Comparison of ENCODE assay signal across 21 cellular contexts in genomic region chr18:79926306-79926705, GRCh38. TPM values are rescaled to one million over a fixed set of nuclear protein-coding genes. Genes with fewer than 3 reads are reported as not detected.
A peak's percentile ranks its signal among the peaks of the same experiment; 100 is the strongest.
DNase-seq lines count a peak whose midpoint lies in the region; ATAC-seq and TF ChIP-seq lines count a peak whose summit lies in the region.
"Had no signal": no experiment of that assay in that cellular context is flagged by ENCODE, and none has a peak within 500 bp of the region (broad histone marks: within the 10 kb centered on the region; RNA-seq: fewer than 3 reads in every experiment).

No MANE protein-coding gene starts in this region.

- ATAC-seq in Right ventricle myocardium superior (ENCODE audit: poor library complexity): no peak
- ATAC-seq in aorta (ENCODE audit: low FRiP score): no peak
- no peak for ATAC-seq in HG02642 (IDR thresholded peaks at IDR 0.05; ENCODE audit: poor library complexity, unreplicated experiment)
- no peak for ATAC-seq in GM21526 (IDR thresholded peaks at IDR 0.05; ENCODE audit: low FRiP score, unreplicated experiment)

- H3K27me3 ChIP-seq in left ventricle myocardium inferior (ENCODE audit: low read depth): no peaks in the 10 kb centered on the region
- no peaks in the 10 kb centered on the region for H3K27me3 ChIP-seq in aorta (ENCODE audit: control insufficient read depth in 1 of 2, insufficient read depth in 2 of 2, low read length in 1 of 2)
- H3K27me3 ChIP-seq: BLaER1 treated with 17β-estradiol and CSF1 and Interleukin-3, amounts not matched to agents 10 nM and 100 nM; esophagus muscularis mucosa; hepatocyte had no signal

- peak; percentile 25 for DNase-seq in Right ventricle myocardium superior
- no peak for DNase-seq in left ventricle myocardium inferior
- peak; percentile 30 for DNase-seq in islet precursor cell
- DNase-seq in posterior vena cava (ENCODE audit: low spot score): peak; percentile 64
- peak; percentile 35 to 67 for DNase-seq in aorta
- no peak for DNase-seq in HPDE6-E6E7 (ENCODE audit: extremely low spot score)
- DNase-seq: activated CD4-positive, alpha-beta T cell treated with anti-CD3 and anti-CD28 coated beads, Interleukin-2, amount 50 U/mL, for 1 hour; DND-41; H7; immature natural killer cell; NCI-H1048; NCI-H1930; NCI-H69; RPMI8226 had no signal

- H3K27ac ChIP-seq in left ventricle myocardium inferior (replicated peaks) (no peak overlapping the region), aorta (ENCODE audit: low read depth in 1 of 2, low read length in 2 of 2) (no peak overlapping the region)
- H3K27ac ChIP-seq: BLaER1 treated with 17β-estradiol and CSF1 and Interleukin-3, amounts not matched to agents 10 nM and 100 nM; hepatocyte; HL-60 had no signal

- whole genome bisulfite sequencing in aorta, 2 donors: 93 to 95% methylated on average over 11 of the region's 11 CpGs

- H3K4me3 ChIP-seq in left ventricle myocardium inferior (no peak overlapping the region), aorta (ENCODE audit: low read length in 2 of 2) (no peak overlapping the region)
- H3K4me3 ChIP-seq: BLaER1 treated with 17β-estradiol and CSF1 and Interleukin-3, amounts not matched to agents 10 nM and 100 nM; esophagus muscularis mucosa; hepatocyte had no signal

- H3K36me3 ChIP-seq in left ventricle myocardium inferior (peaks cover 34% of the 10 kb centered on the region), aorta (ENCODE audit: control insufficient read depth in 1 of 2, insufficient read depth in 2 of 2, low read length in 1 of 2) (peaks cover 0 to 6% of the 10 kb centered on the region in 2 donors)

- H3K4me1 ChIP-seq in left ventricle myocardium inferior (peaks cover 19% of the 10 kb centered on the region), aorta (ENCODE audit: control insufficient read depth in 1 of 2, insufficient read depth in 2 of 2, low read length in 2 of 2) (no peaks in the 10 kb centered on the region)

- H3K9me3 ChIP-seq in left ventricle myocardium inferior (replicated peaks) (peaks cover 29% of the 10 kb centered on the region), aorta (ENCODE audit: control insufficient read depth, low read length) (peaks cover 3% of the 10 kb centered on the region)

- TF ChIP-seq CTCF in left ventricle myocardium inferior (IDR thresholded peaks at IDR 0.05; ENCODE audit: borderline replicate concordance): no peak

- intact Hi-C loops in Right ventricle myocardium superior (cut with DNase I): no loop called here
- intact Hi-C loops in left ventricle myocardium inferior (cut with micrococcal nuclease): no loop called here
- intact Hi-C loops in posterior vena cava (cut with DNase I): no loop called here
- intact Hi-C loops in aorta (cut with DNase I): no loop called here

RNA-seq across cellular contexts. Expression of gene SLC66A2, which starts 25.1 kb away (rescaled TPM):
- 25.4 TPM for total RNA-seq in Right ventricle myocardium superior
- total RNA-seq in left ventricle myocardium inferior: 27.4 TPM
- 10 to 100 TPM; 32.0 to 36.8 TPM for total RNA-seq in posterior vena cava
- total RNA-seq in aorta: 10 to 100 TPM; 40.1 to 47.7 TPM
- polyA plus RNA-seq in aorta: 10 to 100 TPM; 12.9 to 48.8 TPM

RNA-seq across cellular contexts. Expression of gene HSBP1L1, which starts 38.1 kb away (rescaled TPM):
- total RNA-seq in Right ventricle myocardium superior (13.8 TPM), left ventricle myocardium inferior (12.2 TPM), posterior vena cava (1 to 10 TPM; 3.9 to 5.9 TPM), aorta (10 to 100 TPM in 1 of 2 donors, 1 to 10 TPM in 1; 7.9 to 13.0 TPM)
- 10 to 100 TPM in 1 of 2 donors, 1 to 10 TPM in 1; 5.1 to 11.3 TPM for polyA plus RNA-seq in aorta
- total RNA-seq: LHCN-M2 had no signal

Comparison
In these comparisons a context has a peak if more than half of its experiments do, and no peak if none do; other contexts are left out.
1. DNase-seq: peak in Right ventricle myocardium superior (single experiment), islet precursor cell (single experiment), posterior vena cava (single experiment) and aorta (2 of 2); none in left ventricle myocardium inferior (single experiment) and HPDE6-E6E7 (single experiment).